2 cellular contexts compared by ENCODE assay signal in genomic region chr1:162373072-162373427, GRCh38.
TF ChIP-seq lines count a peak whose summit lies in the region.

No MANE protein-coding gene starts in this region.

TF ChIP-seq in liver, 16 proteins besides CTCF, POLR2A, EP300 and RAD21:
- TF ChIP-seq FOXA1 (IDR thresholded peaks at IDR 0.05) (no peak), FOXA2 (IDR thresholded peaks at IDR 0.05) (no peak), JUND (IDR thresholded peaks at IDR 0.05) (no peak), HNF4G (IDR thresholded peaks at IDR 0.05) (no peak), RXRA (IDR thresholded peaks at IDR 0.05) (no peak), EGR1 (IDR thresholded peaks at IDR 0.05; ENCODE audit: low read depth in 2 of 2) (no peak), SP1 (IDR thresholded peaks at IDR 0.05) (no peak)
- TF ChIP-seq, protein P1, sequence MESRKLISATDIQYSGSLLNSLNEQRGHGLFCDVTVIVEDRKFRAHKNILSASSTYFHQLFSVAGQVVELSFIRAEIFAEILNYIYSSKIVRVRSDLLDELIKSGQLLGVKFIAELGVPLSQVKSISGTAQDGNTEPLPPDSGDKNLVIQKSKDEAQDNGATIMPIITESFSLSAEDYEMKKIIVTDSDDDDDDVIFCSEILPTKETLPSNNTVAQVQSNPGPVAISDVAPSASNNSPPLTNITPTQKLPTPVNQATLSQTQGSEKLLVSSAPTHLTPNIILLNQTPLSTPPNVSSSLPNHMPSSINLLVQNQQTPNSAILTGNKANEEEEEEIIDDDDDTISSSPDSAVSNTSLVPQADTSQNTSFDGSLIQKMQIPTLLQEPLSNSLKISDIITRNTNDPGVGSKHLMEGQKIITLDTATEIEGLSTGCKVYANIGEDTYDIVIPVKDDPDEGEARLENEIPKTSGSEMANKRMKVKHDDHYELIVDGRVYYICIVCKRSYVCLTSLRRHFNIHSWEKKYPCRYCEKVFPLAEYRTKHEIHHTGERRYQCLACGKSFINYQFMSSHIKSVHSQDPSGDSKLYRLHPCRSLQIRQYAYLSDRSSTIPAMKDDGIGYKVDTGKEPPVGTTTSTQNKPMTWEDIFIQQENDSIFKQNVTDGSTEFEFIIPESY (IDR thresholded peaks at IDR 0.05) = no peak
- TF ChIP-seq, protein P2, sequence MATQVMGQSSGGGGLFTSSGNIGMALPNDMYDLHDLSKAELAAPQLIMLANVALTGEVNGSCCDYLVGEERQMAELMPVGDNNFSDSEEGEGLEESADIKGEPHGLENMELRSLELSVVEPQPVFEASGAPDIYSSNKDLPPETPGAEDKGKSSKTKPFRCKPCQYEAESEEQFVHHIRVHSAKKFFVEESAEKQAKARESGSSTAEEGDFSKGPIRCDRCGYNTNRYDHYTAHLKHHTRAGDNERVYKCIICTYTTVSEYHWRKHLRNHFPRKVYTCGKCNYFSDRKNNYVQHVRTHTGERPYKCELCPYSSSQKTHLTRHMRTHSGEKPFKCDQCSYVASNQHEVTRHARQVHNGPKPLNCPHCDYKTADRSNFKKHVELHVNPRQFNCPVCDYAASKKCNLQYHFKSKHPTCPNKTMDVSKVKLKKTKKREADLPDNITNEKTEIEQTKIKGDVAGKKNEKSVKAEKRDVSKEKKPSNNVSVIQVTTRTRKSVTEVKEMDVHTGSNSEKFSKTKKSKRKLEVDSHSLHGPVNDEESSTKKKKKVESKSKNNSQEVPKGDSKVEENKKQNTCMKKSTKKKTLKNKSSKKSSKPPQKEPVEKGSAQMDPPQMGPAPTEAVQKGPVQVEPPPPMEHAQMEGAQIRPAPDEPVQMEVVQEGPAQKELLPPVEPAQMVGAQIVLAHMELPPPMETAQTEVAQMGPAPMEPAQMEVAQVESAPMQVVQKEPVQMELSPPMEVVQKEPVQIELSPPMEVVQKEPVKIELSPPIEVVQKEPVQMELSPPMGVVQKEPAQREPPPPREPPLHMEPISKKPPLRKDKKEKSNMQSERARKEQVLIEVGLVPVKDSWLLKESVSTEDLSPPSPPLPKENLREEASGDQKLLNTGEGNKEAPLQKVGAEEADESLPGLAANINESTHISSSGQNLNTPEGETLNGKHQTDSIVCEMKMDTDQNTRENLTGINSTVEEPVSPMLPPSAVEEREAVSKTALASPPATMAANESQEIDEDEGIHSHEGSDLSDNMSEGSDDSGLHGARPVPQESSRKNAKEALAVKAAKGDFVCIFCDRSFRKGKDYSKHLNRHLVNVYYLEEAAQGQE (IDR thresholded peaks at IDR 0.05) = no peak
- TF ChIP-seq, protein P3, sequence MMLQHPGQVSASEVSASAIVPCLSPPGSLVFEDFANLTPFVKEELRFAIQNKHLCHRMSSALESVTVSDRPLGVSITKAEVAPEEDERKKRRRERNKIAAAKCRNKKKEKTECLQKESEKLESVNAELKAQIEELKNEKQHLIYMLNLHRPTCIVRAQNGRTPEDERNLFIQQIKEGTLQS (IDR thresholded peaks at IDR 0.05) = no peak
TF ChIP-seq in liver: peak in this region for 0.

TF ChIP-seq in HepG2, 621 proteins besides CTCF, POLR2A, EP300 and RAD21:
- TF ChIP-seq, protein P4, sequence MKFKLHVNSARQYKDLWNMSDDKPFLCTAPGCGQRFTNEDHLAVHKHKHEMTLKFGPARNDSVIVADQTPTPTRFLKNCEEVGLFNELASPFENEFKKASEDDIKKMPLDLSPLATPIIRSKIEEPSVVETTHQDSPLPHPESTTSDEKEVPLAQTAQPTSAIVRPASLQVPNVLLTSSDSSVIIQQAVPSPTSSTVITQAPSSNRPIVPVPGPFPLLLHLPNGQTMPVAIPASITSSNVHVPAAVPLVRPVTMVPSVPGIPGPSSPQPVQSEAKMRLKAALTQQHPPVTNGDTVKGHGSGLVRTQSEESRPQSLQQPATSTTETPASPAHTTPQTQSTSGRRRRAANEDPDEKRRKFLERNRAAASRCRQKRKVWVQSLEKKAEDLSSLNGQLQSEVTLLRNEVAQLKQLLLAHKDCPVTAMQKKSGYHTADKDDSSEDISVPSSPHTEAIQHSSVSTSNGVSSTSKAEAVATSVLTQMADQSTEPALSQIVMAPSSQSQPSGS (CRISPR knock-in tag; IDR thresholded peaks at IDR 0.05) = no peak
- TF ChIP-seq MTF2 (CRISPR knock-in tag; IDR thresholded peaks at IDR 0.05; ENCODE audit: borderline replicate concordance) = no peak
- TF ChIP-seq ELF1 (CRISPR knock-in tag; IDR thresholded peaks at IDR 0.05) = no peak
- TF ChIP-seq MTERF4 (CRISPR knock-in tag; IDR thresholded peaks at IDR 0.05) = no peak
- TF ChIP-seq ZNF576 (CRISPR knock-in tag; IDR thresholded peaks at IDR 0.05) = no peak
- TF ChIP-seq ZNF607 (CRISPR knock-in tag; IDR thresholded peaks at IDR 0.05; ENCODE audit: borderline replicate concordance) = no peak
- no peak for TF ChIP-seq HMG20A (CRISPR knock-in tag; IDR thresholded peaks at IDR 0.05; ENCODE audit: borderline replicate concordance)
- TF ChIP-seq ZNF17 (CRISPR knock-in tag; IDR thresholded peaks at IDR 0.05) = no peak
